ENCODE assay signal across 9 cellular contexts in genomic region chr20:48219306-48219705, GRCh38.
"Had no signal": no experiment of that assay in that cellular context is flagged by ENCODE, and none has a peak within 500 bp of the region (broad histone marks: within the 10 kb centered on the region; RNA-seq: fewer than 3 reads in every experiment).

No MANE protein-coding gene starts in this region.

- H3K4me3 ChIP-seq: GM23248, GM23338, HAP-1 had no signal

- H3K4me2 ChIP-seq: GM23338 had no signal

- H3K9me3 ChIP-seq: HAP-1 had no signal

- ATAC-seq: GM23338, HCT116 had no signal

- H3K27ac ChIP-seq: GM23248 had no signal

- H3K4me1 ChIP-seq: HAP-1 had no signal

- DNase-seq: GM23248, GOT3, H7, H9, HCEC 1CT, HFFc6 had no signal

- H3K9ac ChIP-seq: GM23248 had no signal

- H3K36me3 ChIP-seq: HAP-1 had no signal
